ENCODE assay signal across 8 cellular contexts in the genomic region with DNA sequence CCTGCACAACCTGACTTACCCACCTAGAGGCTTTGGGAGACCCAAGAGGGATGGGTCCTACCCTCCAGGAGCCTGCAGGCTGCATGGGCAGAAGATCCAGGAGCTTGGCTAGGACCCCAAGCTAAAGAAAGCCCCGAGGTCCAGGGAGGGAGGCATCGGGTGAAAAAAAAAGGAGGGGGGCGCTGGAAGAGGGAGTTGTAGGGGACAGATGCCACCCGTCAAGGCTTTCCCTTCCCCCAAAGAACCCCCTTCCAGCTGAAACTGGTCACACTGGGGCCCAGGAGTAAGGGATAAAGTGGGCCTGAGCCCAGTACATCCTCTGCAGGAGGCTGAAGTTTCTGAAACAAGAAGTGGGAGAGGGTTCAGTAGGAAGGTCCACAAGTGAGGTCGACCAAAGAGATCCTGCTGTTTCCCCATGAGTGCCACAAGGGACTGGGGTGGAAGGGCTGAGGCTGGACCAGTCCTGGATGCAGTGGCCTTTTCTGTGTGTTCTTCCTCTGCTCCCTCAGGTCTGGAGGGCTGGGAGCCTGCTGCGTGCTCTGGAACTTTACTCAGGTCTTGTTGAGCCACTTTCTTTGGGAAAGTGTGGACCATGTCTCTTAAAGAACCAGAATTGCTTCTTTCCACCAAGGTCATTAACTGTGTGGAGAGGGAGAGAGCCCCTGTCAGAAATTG. TPM values are rescaled to one million over a fixed set of nuclear protein-coding genes. Genes with fewer than 3 reads are reported as not detected.
DNase-seq lines count a peak whose midpoint lies in the region; TF ChIP-seq lines count a peak whose summit lies in the region.

No MANE protein-coding gene starts in this region.

- POLR2A ChIA-PET in CD8-positive, alpha-beta memory T cell (lab: Charles Lee): interaction anchor here (1.0 to 3.1 kb wide), 5 partner anchors 11 to 144 kb away, joined by 3 to 10 read pairs (median 6); a partner anchor contains a TSS

- peaks cover 0 to 8% of the 10 kb centered on the region in 2 donors for H3K27me3 Mint-ChIP-seq in CD8-positive, alpha-beta memory T cell

- H3K9me2 ChIP-seq in OCI-LY1 (ENCODE audit: low read depth, low read length): no peaks in the 10 kb centered on the region

- peak overlapping the region; percentile 40; the same call in 1 of the 2 replicates for H3K9ac ChIP-seq in OCI-LY1 (ENCODE audit: low read length)
- H3K9ac ChIP-seq in parathyroid adenoma: no peak overlapping the region

- peak overlapping the region; percentile 55 to 84 (median 79) for H3K4me3 Mint-ChIP-seq in CD8-positive, alpha-beta memory T cell

- H3K36me3 Mint-ChIP-seq in CD8-positive, alpha-beta memory T cell: no peaks in the 10 kb centered on the region

- H3K79me2 ChIP-seq in OCI-LY1 (ENCODE audit: insufficient read depth, low read length): no peaks in the 10 kb centered on the region
- H3K79me2 ChIP-seq in parathyroid adenoma: no peaks in the 10 kb centered on the region

- H3K4me2 ChIP-seq in OCI-LY1 (ENCODE audit: low read length) (peak overlapping the region; percentile 71), parathyroid adenoma (ENCODE audit: low read length) (peak overlapping the region; percentile 89)

- H2AFZ ChIP-seq in OCI-LY1 (ENCODE audit: low read length) (no peak overlapping the region), parathyroid adenoma (peak overlapping the region; percentile 79)

- no peaks in the 10 kb centered on the region for H3F3A ChIP-seq in OCI-LY1 (ENCODE audit: insufficient read depth, low read length)

- H3K4me1 Mint-ChIP-seq in CD8-positive, alpha-beta memory T cell: peaks cover 2 to 10% (median 6%) of the 10 kb centered on the region in 3 donors

- DNase-seq in CD8-positive, alpha-beta memory T cell: no peak
- no peak for DNase-seq in effector memory CD4-positive, alpha-beta T cell
- no peak for DNase-seq in anterior cingulate cortex (lab: John Stamatoyannopoulos, UW)
- DNase-seq in RPMI8226: no peak
- DNase-seq in erythroblast (lab: John Stamatoyannopoulos, UW): no peak
- no peak for DNase-seq in H4 (ENCODE audit: low spot score)

- peak overlapping the region; percentile 53 for H3K4me3 ChIP-seq in CD8-positive, alpha-beta memory T cell (ENCODE audit: low read length)
- peak overlapping the region; percentile 55 for H3K4me3 ChIP-seq in OCI-LY1 (ENCODE audit: low read depth, low read length, poor library complexity, severe bottlenecking)
- peak overlapping the region; percentile 60 for H3K4me3 ChIP-seq in effector memory CD4-positive, alpha-beta T cell (ENCODE audit: insufficient read depth, low read depth, low read length, poor library complexity, severe bottlenecking)
- H3K4me3 ChIP-seq in parathyroid adenoma (ENCODE audit: low read depth, low read length): peak overlapping the region; percentile 47

- H3K9me3 ChIP-seq in CD8-positive, alpha-beta memory T cell (ENCODE audit: low read length): no peaks in the 10 kb centered on the region
- H3K9me3 ChIP-seq in OCI-LY1 (ENCODE audit: low read length) (no peaks in the 10 kb centered on the region), parathyroid adenoma (ENCODE audit: control insufficient read depth, low read length) (no peaks in the 10 kb centered on the region)
- no peaks in the 10 kb centered on the region for H3K9me3 ChIP-seq in effector memory CD4-positive, alpha-beta T cell (ENCODE audit: control insufficient read depth, low read length)

- no peaks in the 10 kb centered on the region for H3K9me3 Mint-ChIP-seq in CD8-positive, alpha-beta memory T cell

- no peaks in the 10 kb centered on the region for H3K27me3 ChIP-seq in CD8-positive, alpha-beta memory T cell (ENCODE audit: insufficient read depth, low read length, poor library complexity, severe bottlenecking)
- H3K27me3 ChIP-seq in OCI-LY1 (ENCODE audit: insufficient read depth, low read length) (0 out of 2 replicates have a peak, but pooled peaks cover 4% of the 10 kb centered on the region), parathyroid adenoma (ENCODE audit: control insufficient read depth, insufficient read depth, low read length) (no peaks in the 10 kb centered on the region)
- H3K27me3 ChIP-seq in effector memory CD4-positive, alpha-beta T cell (replicated peaks; ENCODE audit: control insufficient read depth, insufficient read depth, low read length, poor library complexity, severe bottlenecking): no peaks in the 10 kb centered on the region

- CTCF ChIA-PET in CD8-positive, alpha-beta memory T cell (lab: Charles Lee): interaction anchor here (1.1 to 9.7 kb wide), 6 partner anchors 16 to 230 kb away, joined by 3 to 123 read pairs (median 5); a partner anchor contains a TSS

- peaks cover 16% of the 10 kb centered on the region for H3K4me1 ChIP-seq in CD8-positive, alpha-beta memory T cell (ENCODE audit: insufficient read depth, low read length)
- H3K4me1 ChIP-seq in OCI-LY1 (ENCODE audit: insufficient read depth, low read length, severe bottlenecking) (peaks cover 13% of the 10 kb centered on the region), parathyroid adenoma (peaks cover 4% of the 10 kb centered on the region)
- peaks cover 14% of the 10 kb centered on the region for H3K4me1 ChIP-seq in effector memory CD4-positive, alpha-beta T cell (ENCODE audit: control insufficient read depth, insufficient read depth, low read length, poor library complexity, severe bottlenecking)

- no peaks in the 10 kb centered on the region for H3K36me3 ChIP-seq in CD8-positive, alpha-beta memory T cell (ENCODE audit: insufficient read depth, low read length)
- no peaks in the 10 kb centered on the region; the same call in 1 of the 2 replicates for H3K36me3 ChIP-seq in OCI-LY1 (ENCODE audit: insufficient read depth, low read length)
- no peaks in the 10 kb centered on the region for H3K36me3 ChIP-seq in effector memory CD4-positive, alpha-beta T cell (ENCODE audit: control insufficient read depth, insufficient read depth, low read length)
- H3K36me3 ChIP-seq in parathyroid adenoma (ENCODE audit: control insufficient read depth, insufficient read depth, low read length): no peaks in the 10 kb centered on the region

- peak overlapping the region in 2 of 8 donors; percentile 47 to 50 for H3K27ac Mint-ChIP-seq in CD8-positive, alpha-beta memory T cell

- no peaks in the 10 kb centered on the region for H4K20me1 ChIP-seq in OCI-LY1 (ENCODE audit: insufficient read depth, low read length)

- TF ChIP-seq POLR2A in erythroblast (IDR thresholded peaks at IDR 0.05; ENCODE audit: low read length): no peak

- no peak overlapping the region for H3K27ac ChIP-seq in CD8-positive, alpha-beta memory T cell (ENCODE audit: low read depth, low read length)
- H3K27ac ChIP-seq in OCI-LY1 (ENCODE audit: low read depth, low read length, poor library complexity, severe bottlenecking) (no peak overlapping the region), parathyroid adenoma (peak overlapping the region; percentile 11)
- H3K27ac ChIP-seq in effector memory CD4-positive, alpha-beta T cell (ENCODE audit: insufficient read depth, low read length, poor library complexity, severe bottlenecking): no peak overlapping the region

- TF ChIP-seq CTCF in OCI-LY1 (IDR thresholded peaks at IDR 0.05; ENCODE audit: low read length) (no peak), parathyroid adenoma (IDR thresholded peaks at IDR 0.05) (no peak)

RNA-seq across cellular contexts. Expression of a gene that starts 14.2 kb away (rescaled TPM):
- total RNA-seq in CD8-positive, alpha-beta memory T cell: 100 to 1,000 TPM; 132 to 141 TPM
- 100 TPM for polyA plus RNA-seq in CD8-positive, alpha-beta memory T cell
- 68.0 and 81.0 TPM in 2 replicates for total RNA-seq in H4 (2014; rRNA removed; shearing (Covaris generic))

RNA-seq across cellular contexts. Expression of a gene that starts 26.4 kb away (rescaled TPM):
- 1 to 10 TPM; 4.2 to 5.1 TPM for total RNA-seq in CD8-positive, alpha-beta memory T cell
- polyA plus RNA-seq in CD8-positive, alpha-beta memory T cell: 1.7 TPM
- total RNA-seq in H4 (2014; rRNA removed; shearing (Covaris generic)): not detected in 2 replicates

RNA-seq across cellular contexts. Expression of a gene that starts 53.7 kb away (rescaled TPM):
- total RNA-seq in CD8-positive, alpha-beta memory T cell: under 1 TPM; 0.16 to 0.24 TPM
- not detected for polyA plus RNA-seq in CD8-positive, alpha-beta memory T cell
- 0.68 and 1.2 TPM in 2 replicates for total RNA-seq in H4 (2014; rRNA removed; shearing (Covaris generic))
